Comparison of ENCODE assay signal across 1 cellular context in the genomic region with DNA sequence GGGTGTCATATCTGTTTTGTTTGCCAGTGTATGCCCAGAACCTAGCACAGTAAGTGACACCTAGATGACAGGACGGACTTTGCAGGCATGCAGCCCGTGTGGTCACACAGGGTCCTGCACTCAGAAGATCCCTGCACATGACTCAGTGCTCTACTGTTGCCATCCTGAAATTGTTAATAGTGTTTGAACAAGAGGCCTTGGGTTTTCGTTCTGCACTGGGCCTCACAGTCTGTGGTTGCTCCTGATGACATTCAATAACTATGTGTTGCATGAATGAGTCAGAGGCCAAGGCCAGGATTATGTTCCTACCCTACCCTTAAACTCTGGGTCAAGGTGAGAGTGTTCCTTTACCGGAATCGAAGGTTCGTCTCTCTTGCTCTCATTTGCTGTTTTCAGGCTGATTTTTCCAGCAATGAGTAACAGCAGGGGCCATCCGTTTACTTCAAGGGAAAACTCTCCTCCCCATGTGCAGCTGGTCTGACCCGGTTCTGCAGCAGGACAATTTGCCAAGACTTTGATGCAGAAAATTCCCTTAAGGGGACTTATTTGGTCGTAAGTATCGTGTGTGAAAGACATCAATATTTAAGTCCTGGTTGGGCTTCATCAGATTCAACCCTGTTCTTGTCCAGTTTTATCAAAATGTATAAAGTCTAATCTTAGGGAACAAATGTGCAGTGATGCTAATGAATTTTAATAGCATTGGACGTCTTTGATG.
TF ChIP-seq lines count a peak whose summit lies in the region.

No MANE protein-coding gene starts in this region.

TF ChIP-seq in H1, 55 proteins besides CTCF, POLR2A, EP300 and RAD21:
- TF ChIP-seq GTF2F1 (IDR thresholded peaks at IDR 0.05; ENCODE audit: borderline replicate concordance, low read depth, low read length) (no peak), KDM5A (IDR thresholded peaks at IDR 0.05; ENCODE audit: low read length) (no peak), CBX8 (IDR thresholded peaks at IDR 0.05; ENCODE audit: borderline replicate concordance, low read depth, low read length) (no peak), E2F6 (IDR thresholded peaks at IDR 0.05) (no peak), RNF2 (IDR thresholded peaks at IDR 0.05; ENCODE audit: borderline replicate concordance, low read depth, low read length, missing control alignments, poor library complexity, severe bottlenecking) (no peak), SIRT6 (IDR thresholded peaks at IDR 0.05; ENCODE audit: low read length) (no peak), ASH2L (IDR thresholded peaks at IDR 0.05; ENCODE audit: low read length) (no peak), ZNF274 (IDR thresholded peaks at IDR 0.05; ENCODE audit: borderline replicate concordance, extremely low read depth, low read length) (no peak), YY1 (IDR thresholded peaks at IDR 0.05; ENCODE audit: low read depth, low read length) (no peak), POLR2AphosphoS5 (IDR thresholded peaks at IDR 0.05; ENCODE audit: low read depth, low read length) (no peak), RBBP5 (IDR thresholded peaks at IDR 0.05; ENCODE audit: borderline replicate concordance, low read depth, low read length) (no peak), GABPA (IDR thresholded peaks at IDR 0.05; ENCODE audit: borderline replicate concordance, insufficient read depth, low read length) (no peak), SP1 (IDR thresholded peaks at IDR 0.05; ENCODE audit: low read depth, low read length) (no peak), KDM4A (IDR thresholded peaks at IDR 0.05; ENCODE audit: low read depth, low read length, severe bottlenecking) (no peak), SIX5 (IDR thresholded peaks at IDR 0.05; ENCODE audit: low read depth, low read length) (no peak), EZH2 (IDR thresholded peaks at IDR 0.05; ENCODE audit: low read depth, low read length, severe bottlenecking) (no peak)
- TF ChIP-seq, protein P1, sequence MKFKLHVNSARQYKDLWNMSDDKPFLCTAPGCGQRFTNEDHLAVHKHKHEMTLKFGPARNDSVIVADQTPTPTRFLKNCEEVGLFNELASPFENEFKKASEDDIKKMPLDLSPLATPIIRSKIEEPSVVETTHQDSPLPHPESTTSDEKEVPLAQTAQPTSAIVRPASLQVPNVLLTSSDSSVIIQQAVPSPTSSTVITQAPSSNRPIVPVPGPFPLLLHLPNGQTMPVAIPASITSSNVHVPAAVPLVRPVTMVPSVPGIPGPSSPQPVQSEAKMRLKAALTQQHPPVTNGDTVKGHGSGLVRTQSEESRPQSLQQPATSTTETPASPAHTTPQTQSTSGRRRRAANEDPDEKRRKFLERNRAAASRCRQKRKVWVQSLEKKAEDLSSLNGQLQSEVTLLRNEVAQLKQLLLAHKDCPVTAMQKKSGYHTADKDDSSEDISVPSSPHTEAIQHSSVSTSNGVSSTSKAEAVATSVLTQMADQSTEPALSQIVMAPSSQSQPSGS (IDR thresholded peaks at IDR 0.05; ENCODE audit: low read length) = no peak
